1 cellular context compared by ENCODE assay signal in genomic region chr14:102819176-102819628, GRCh38.
A peak's percentile ranks its signal among the peaks of the same experiment; 100 is the strongest.
TF ChIP-seq lines count a peak whose summit lies in the region.

No MANE protein-coding gene starts in this region.

TF ChIP-seq in GM12878, 131 proteins besides CTCF, POLR2A, EP300 and RAD21 (continued from another document):
- peak; percentile 75 for TF ChIP-seq ZNF687 (IDR thresholded peaks at IDR 0.05)
- TF ChIP-seq RAD51 (IDR thresholded peaks at IDR 0.05), result no peak
- TF ChIP-seq KDM1A (IDR thresholded peaks at IDR 0.05; ENCODE audit: borderline replicate concordance), result no peak
- TF ChIP-seq HDAC2 (IDR thresholded peaks at IDR 0.05), result no peak
- no peak for TF ChIP-seq ZSCAN29 (IDR thresholded peaks at IDR 0.05)
- peak; percentile 89 for TF ChIP-seq SIN3A (IDR thresholded peaks at IDR 0.05; ENCODE audit: low read depth, low read length)
- peak; percentile 92 for TF ChIP-seq BCL11A (IDR thresholded peaks at IDR 0.05; ENCODE audit: low read depth, low read length)
- peak; percentile 69; the same call in 1 of the 2 replicates for TF ChIP-seq TCF3 (IDR thresholded peaks at IDR 0.05; ENCODE audit: borderline replicate concordance, insufficient read depth, low read depth, low read length)
- peak; percentile 55 for TF ChIP-seq JUNB (IDR thresholded peaks at IDR 0.05)
- TF ChIP-seq ZNF384 (IDR thresholded peaks at IDR 0.05; ENCODE audit: borderline replicate concordance, low read depth, low read length), result peak; percentile 47; the same call in 1 of the 2 replicates
- TF ChIP-seq BCLAF1 (IDR thresholded peaks at IDR 0.05), result no peak
TF ChIP-seq in GM12878: peak in this region for 66.
